ENCODE assay signal across 8 cellular contexts in the genomic region with DNA sequence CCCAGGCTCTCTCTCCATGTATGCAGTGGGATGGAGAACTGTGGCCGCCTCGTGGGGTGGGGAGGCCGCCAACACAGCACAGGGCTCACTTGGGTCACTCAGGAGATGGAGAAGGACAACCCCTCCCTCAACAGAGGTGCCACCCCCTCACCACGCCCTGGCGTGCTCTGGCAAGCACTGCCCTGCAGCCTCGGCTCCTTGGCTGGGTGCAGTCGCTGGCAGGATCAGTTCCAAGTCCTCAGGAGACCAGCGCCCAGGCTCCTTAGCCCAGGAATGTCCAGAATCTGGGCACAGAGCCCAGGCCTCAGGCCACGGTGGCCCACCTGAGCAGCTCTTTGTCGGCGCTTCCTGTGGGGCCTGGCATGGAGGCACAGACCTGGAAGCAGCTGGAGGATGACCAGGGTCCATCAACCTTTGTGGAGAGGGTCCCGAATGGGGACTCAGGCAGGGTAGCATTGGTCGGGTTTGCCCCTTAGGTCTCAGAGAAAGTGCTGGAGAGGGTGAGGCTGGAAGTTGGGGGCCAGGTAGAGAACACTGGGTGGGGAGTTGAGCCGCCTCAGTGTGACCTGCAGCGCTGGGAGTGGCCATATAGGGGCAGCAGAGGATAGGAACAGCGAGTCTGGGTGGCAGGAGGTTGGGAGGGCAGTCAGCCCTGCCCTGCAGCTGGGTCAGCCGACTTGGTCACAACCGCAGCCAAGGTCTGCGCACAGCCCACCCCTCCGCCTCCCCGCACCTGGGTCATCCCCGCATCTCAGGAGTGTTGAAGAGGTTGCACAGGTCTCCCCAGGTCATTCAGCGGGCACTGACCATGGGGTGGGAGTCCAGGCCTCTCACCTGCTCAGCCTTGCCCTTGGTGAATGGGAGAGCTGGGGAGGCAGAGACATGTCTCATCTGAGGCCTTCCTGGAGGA. TPM values are rescaled to one million over a fixed set of nuclear protein-coding genes. Genes with fewer than 3 reads are reported as not detected.
DNase-seq lines count a peak whose midpoint lies in the region; ATAC-seq, FAIRE-seq and TF ChIP-seq lines count a peak whose summit lies in the region.

No MANE protein-coding gene starts in this region.

- peaks cover 2 to 6% of the 10 kb centered on the region in 2 experiments for H3K36me3 ChIP-seq in trophoblast cell (ENCODE audit: control insufficient read depth in 1 of 2, insufficient read depth in 2 of 2, low read length in 2 of 2)

- peak; percentile 60 for ATAC-seq in activated T-helper 17 cell treated with anti-CD3 and anti-CD28 coated beads, Interleukin-2, amount 50 U/mL, for 72 hours (replicated peaks)
- ATAC-seq in Right ventricle myocardium inferior (peak; percentile 88), GM19397 (IDR thresholded peaks at IDR 0.05; ENCODE audit: unreplicated experiment) (no peak), HG02884 (IDR thresholded peaks at IDR 0.05; ENCODE audit: unreplicated experiment) (no peak)

- H2AFZ ChIP-seq in trophoblast cell (ENCODE audit: insufficient read depth, low read length, poor library complexity), result no peak overlapping the region

- no peak overlapping the region for H3K27ac ChIP-seq in AG04450 (ENCODE audit: low read depth, low read length)
- no peak overlapping the region for H3K27ac ChIP-seq in trophoblast cell (ENCODE audit: low read depth, low read length)

- H3K27me3 ChIP-seq in AG04450 (ENCODE audit: control insufficient read depth, insufficient read depth, low read length) (no peaks in the 10 kb centered on the region), trophoblast cell (ENCODE audit: insufficient read depth, low read length) (no peaks in the 10 kb centered on the region)

- H4K8ac ChIP-seq in trophoblast cell (ENCODE audit: low read depth, low read length), result peak overlapping the region; percentile 64

- H3K27ac Mint-ChIP-seq in activated T-helper 17 cell treated with anti-CD3 and anti-CD28 coated beads, Interleukin-2, amount 50 U/mL, for 72 hours, result no peak overlapping the region

- DNase-seq in AG04450 (ENCODE audit: low read depth, low spot score) (peak; percentile 26), GM12892 (ENCODE audit: insufficient read length) (peak; percentile 79), NOMO-1 treated with DMSO at 0.1 percent for 48 hours (lab: John Stamatoyannopoulos, UW; ENCODE audit: unreplicated experiment) (peak; percentile 59), Right ventricle myocardium inferior (ENCODE audit: missing footprints) (peak; percentile 83), trophoblast cell (peak; percentile 33 to 73)

- H3K4me3 Mint-ChIP-seq in activated T-helper 17 cell treated with anti-CD3 and anti-CD28 coated beads, Interleukin-2, amount 50 U/mL, for 72 hours, result no peak overlapping the region

- TF ChIP-seq POLR2A in GM12892 (IDR thresholded peaks at IDR 0.05; ENCODE audit: low read depth, low read length), result no peak

- H3K36me3 Mint-ChIP-seq in activated T-helper 17 cell treated with anti-CD3 and anti-CD28 coated beads, Interleukin-2, amount 50 U/mL, for 72 hours (ENCODE audit: low read depth), result no peaks in the 10 kb centered on the region

- peaks cover 18% of the 10 kb centered on the region for H3K79me1 ChIP-seq in trophoblast cell (ENCODE audit: low read length)

- H3K4ac ChIP-seq in trophoblast cell (ENCODE audit: low read depth, low read length), result peak overlapping the region; percentile 7

- H3K27me3 Mint-ChIP-seq in activated T-helper 17 cell treated with anti-CD3 and anti-CD28 coated beads, Interleukin-2, amount 50 U/mL, for 72 hours, result no peaks in the 10 kb centered on the region

- peak overlapping the region; percentile 82 for H3K14ac ChIP-seq in trophoblast cell (ENCODE audit: low read length)

- H3K4me1 ChIP-seq in trophoblast cell (ENCODE audit: control insufficient read depth in 1 of 2, insufficient read depth in 2 of 2, low read length in 2 of 2), result peaks cover 16 to 20% of the 10 kb centered on the region in 2 experiments

- peak overlapping the region; percentile 98 for H2AK5ac ChIP-seq in trophoblast cell (ENCODE audit: low read length)

- TF ChIP-seq CTCF in AG04450 (IDR thresholded peaks at IDR 0.05; ENCODE audit: low read depth, low read length), result peak; percentile 93

- H3K9me3 ChIP-seq in AG04450 (ENCODE audit: control insufficient read depth, insufficient read depth, low read length), result no peaks in the 10 kb centered on the region
- peaks cover 1% of the 10 kb centered on the region for H3K9me3 ChIP-seq in trophoblast cell (ENCODE audit: insufficient read depth, low read depth, low read length)

- FAIRE-seq in GM12892 (lab: Jason Lieb, UNC), result peak; percentile 86

- no peak overlapping the region for H3K23ac ChIP-seq in trophoblast cell (ENCODE audit: low read length)

- no peak overlapping the region for H3K4me3 ChIP-seq in AG04450 (ENCODE audit: low read depth, low read length)
- no peak overlapping the region for H3K4me3 ChIP-seq in trophoblast cell (ENCODE audit: low read depth, low read length)

- H2BK120ac ChIP-seq in trophoblast cell (ENCODE audit: insufficient read depth, low read length, poor library complexity), result peak overlapping the region; percentile 38

- H3K4me1 Mint-ChIP-seq in activated T-helper 17 cell treated with anti-CD3 and anti-CD28 coated beads, Interleukin-2, amount 50 U/mL, for 72 hours, result no peaks in the 10 kb centered on the region

- CTCF ChIA-PET in AG04450 (lab: Charles Lee), result interaction anchor here (0.6 to 2.0 kb wide), 15 partner anchors 9 to 124 kb away, joined by 3 to 25 read pairs (median 3); partner anchors contain the start of gene GGT5

- no peak overlapping the region for H3K4me2 ChIP-seq in trophoblast cell (ENCODE audit: low read length)

- POLR2A ChIA-PET in AG04450 (lab: Yijun Ruan, JAX), result interaction anchor here (2.1 kb wide), 1 partner anchor 58 kb away, joined by 14 read pairs; no protein-coding TSS in a partner anchor

- H3K9ac ChIP-seq in trophoblast cell (ENCODE audit: low read length), result no peak overlapping the region

- peak overlapping the region; percentile 91 for H2BK12ac ChIP-seq in trophoblast cell (ENCODE audit: low read length)

- no peaks in the 10 kb centered on the region for H3K79me2 ChIP-seq in trophoblast cell (ENCODE audit: control insufficient read depth, insufficient read depth, low read length, poor library complexity)

- WGBS in trophoblast cell (ENCODE audit: extremely low coverage, insufficient coverage, insufficient read length), result no CpG with 5 or more reads among the region's 23 CpGs

- peak overlapping the region; percentile 1 for H4K12ac ChIP-seq in trophoblast cell (ENCODE audit: low read depth, low read length)

- intact Hi-C loops in Right ventricle myocardium inferior (cut with DNase I), result loop anchor here (2.0 to 5.0 kb wide), 2 partner anchors 57 to 338 kb away; no protein-coding TSS in a partner anchor

- peak overlapping the region; percentile 93 for H4K91ac ChIP-seq in trophoblast cell (ENCODE audit: low read depth, low read length)

- peak overlapping the region; percentile 12 for H3K18ac ChIP-seq in trophoblast cell (ENCODE audit: low read length)

- no peaks in the 10 kb centered on the region for H3K9me3 Mint-ChIP-seq in activated T-helper 17 cell treated with anti-CD3 and anti-CD28 coated beads, Interleukin-2, amount 50 U/mL, for 72 hours

- H2BK5ac ChIP-seq in trophoblast cell (ENCODE audit: low read depth, low read length, poor library complexity), result no peak overlapping the region

RNA-seq across cellular contexts. Expression of gene SUSD2, which starts 8.2 kb away (rescaled TPM):
- polyA plus RNA-seq in AG04450 (2011; rRNA removed), result 0.63 and 1.1 TPM in 2 replicates
- polyA minus RNA-seq in AG04450 (2011; rRNA and poly(A)+ RNA removed), result 0.09 and 0.32 TPM in 2 replicates
- not detected for polyA plus RNA-seq in GM12892 (2012; ENCODE audit: missing spikeins)
- total RNA-seq in activated T-helper 17 cell treated with anti-CD3 and anti-CD28 coated beads, Interleukin-2, amount 50 U/mL, for 72 hours, result 1 to 10 TPM in 1 of 2 donors, under 1 TPM in 1; 0.66 to 1.5 TPM
- 2.8 TPM for total RNA-seq in Right ventricle myocardium inferior
- 36.0 and 40.8 TPM in 2 replicates for polyA plus RNA-seq in trophoblast cell (2013)

RNA-seq across cellular contexts. Expression of gene GGT5, which starts 55.4 kb away (rescaled TPM):
- 4.4 TPM in 2 replicates for polyA plus RNA-seq in AG04450 (2011; rRNA removed)
- 0.43 and 0.83 TPM in 2 replicates for polyA minus RNA-seq in AG04450 (2011; rRNA and poly(A)+ RNA removed)
- polyA plus RNA-seq in GM12892 (2012; ENCODE audit: missing spikeins), result not detected
- under 1 TPM in 1 of 2 donors, not detected in 1; 0.19 TPM for total RNA-seq in activated T-helper 17 cell treated with anti-CD3 and anti-CD28 coated beads, Interleukin-2, amount 50 U/mL, for 72 hours
- 27.6 TPM for total RNA-seq in Right ventricle myocardium inferior
- 8.2 and 9.1 TPM in 2 replicates for polyA plus RNA-seq in trophoblast cell (2013)

Comparison
In these comparisons a context has a peak if more than half of its experiments do, and no peak if none do; other contexts are left out.
1. DNase-seq: peak in every context shown above with its lines; median percentile 83 in Right ventricle myocardium inferior; 79 in GM12892; 59 in NOMO-1 treated with DMSO at 0.1 percent for 48 hours; 53 in trophoblast cell; 26 in AG04450.
2. ATAC-seq: peak in activated T-helper 17 cell treated with anti-CD3 and anti-CD28 coated beads, Interleukin-2, amount 50 U/mL, for 72 hours (single experiment) and Right ventricle myocardium inferior (single experiment); none in GM19397 (single experiment) and HG02884 (single experiment).
3. RNA of gene GGT5, which starts 55.4 kb away (total RNA-seq): 27.6 TPM in Right ventricle myocardium inferior (single experiment); 0.19 TPM in activated T-helper 17 cell treated with anti-CD3 and anti-CD28 coated beads, Interleukin-2, amount 50 U/mL, for 72 hours; every median in the first group is over 10 times any median in the second.